13 cellular contexts compared by ENCODE assay signal in the genomic region with DNA sequence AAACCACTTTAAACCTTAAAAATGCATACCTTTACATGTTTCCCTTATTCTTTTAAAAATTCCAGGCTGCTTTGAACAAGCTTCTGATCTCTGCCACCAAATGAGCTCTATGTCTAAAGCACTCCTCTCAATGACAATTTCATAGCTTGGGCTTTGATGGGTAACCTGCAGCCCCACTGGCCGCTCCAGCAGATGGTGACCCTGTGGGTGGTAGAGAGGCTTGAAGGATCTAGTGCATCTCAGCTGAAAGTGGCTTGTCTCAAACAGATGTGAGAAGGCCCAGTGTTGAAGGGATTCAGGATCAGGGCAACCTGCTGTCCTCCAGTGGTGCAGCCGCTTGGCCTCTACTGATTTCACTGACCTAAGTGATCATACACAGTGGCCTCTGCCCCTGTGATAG.
DNase-seq lines count a peak whose midpoint lies in the region; ATAC-seq and TF ChIP-seq lines count a peak whose summit lies in the region.
"Had no signal": no experiment of that assay in that cellular context is flagged by ENCODE, and none has a peak within 500 bp of the region (broad histone marks: within the 10 kb centered on the region; RNA-seq: fewer than 3 reads in every experiment).

No MANE protein-coding gene starts in this region.

- no peaks in the 10 kb centered on the region for H3K36me3 ChIP-seq in WERI-Rb-1
- no peaks in the 10 kb centered on the region for H3K36me3 ChIP-seq in spleen
- H3K36me3 ChIP-seq: BLaER1 treated with 17β-estradiol and CSF1 and Interleukin-3, amounts not matched to agents 10 nM and 100 nM had no signal

- 48 to 88% (median 50%) methylated on average over 2 of the region's 2 CpGs for WGBS in spleen, 5 donors

- H3K27me3 Mint-ChIP-seq in activated naive CD8-positive, alpha-beta T cell treated with anti-CD3 and anti-CD28 coated beads, Interleukin-2, amount 50 U/mL, for 24 hours = no peaks in the 10 kb centered on the region
- no peaks in the 10 kb centered on the region for H3K27me3 Mint-ChIP-seq in activated naive CD8-positive, alpha-beta T cell treated with anti-CD3 and anti-CD28 coated beads for 36 hours
- H3K27me3 Mint-ChIP-seq: CD4-positive, CD25-positive, alpha-beta regulatory T cell had no signal

- H3K27ac Mint-ChIP-seq in activated naive CD8-positive, alpha-beta T cell treated with anti-CD3 and anti-CD28 coated beads, Interleukin-2, amount 50 U/mL, for 24 hours = peak overlapping the region; percentile 38
- no peak overlapping the region for H3K27ac Mint-ChIP-seq in activated naive CD8-positive, alpha-beta T cell treated with anti-CD3 and anti-CD28 coated beads for 36 hours
- H3K27ac Mint-ChIP-seq: H9 had no signal

- H3K36me3 Mint-ChIP-seq in activated naive CD8-positive, alpha-beta T cell treated with anti-CD3 and anti-CD28 coated beads, Interleukin-2, amount 50 U/mL, for 24 hours (ENCODE audit: low read depth) = no peaks in the 10 kb centered on the region
- no peaks in the 10 kb centered on the region for H3K36me3 Mint-ChIP-seq in activated naive CD8-positive, alpha-beta T cell treated with anti-CD3 and anti-CD28 coated beads for 36 hours
- H3K36me3 Mint-ChIP-seq: CD4-positive, CD25-positive, alpha-beta regulatory T cell had no signal

- no peak overlapping the region for H3K4me3 ChIP-seq in WERI-Rb-1 (ENCODE audit: low read depth, low read length)
- H3K4me3 ChIP-seq in spleen = no peak overlapping the region
- H3K4me3 ChIP-seq: BLaER1 treated with 17β-estradiol and CSF1 and Interleukin-3, amounts not matched to agents 10 nM and 100 nM had no signal

- H3K4me1 ChIP-seq in spleen = no peaks in the 10 kb centered on the region

- no peak for ATAC-seq in activated naive CD8-positive, alpha-beta T cell treated with anti-CD3 and anti-CD28 coated beads, Interleukin-2, amount 50 U/mL, for 24 hours
- ATAC-seq in SK-N-SH treated with all-trans-retinoic acid at 6 μM for 48 hours (no peak), HG02588 (IDR thresholded peaks at IDR 0.05; ENCODE audit: unreplicated experiment) (no peak)

- H3K4me1 Mint-ChIP-seq in activated naive CD8-positive, alpha-beta T cell treated with anti-CD3 and anti-CD28 coated beads, Interleukin-2, amount 50 U/mL, for 24 hours = peaks cover 10% of the 10 kb centered on the region
- H3K4me1 Mint-ChIP-seq in activated naive CD8-positive, alpha-beta T cell treated with anti-CD3 and anti-CD28 coated beads for 36 hours = peaks cover 5% of the 10 kb centered on the region
- H3K4me1 Mint-ChIP-seq: H9 had no signal

- no peak for DNase-seq in activated naive CD8-positive, alpha-beta T cell treated with anti-CD3 and anti-CD28 coated beads, Interleukin-2, amount 50 U/mL, for 24 hours
- DNase-seq in activated naive CD8-positive, alpha-beta T cell treated with anti-CD3 and anti-CD28 coated beads for 36 hours = no peak
- peak; percentile 80 for DNase-seq in WERI-Rb-1
- DNase-seq in cerebellum (ENCODE audit: low spot score) = peak; percentile 21
- no peak for DNase-seq in spleen
- DNase-seq: ACHN; CD4-positive, CD25-positive, alpha-beta regulatory T cell; DMS79; GOT3; H9 had no signal

- no peak for TF ChIP-seq POLR2A in spleen (IDR thresholded peaks at IDR 0.05)

- H3K9me3 ChIP-seq in WERI-Rb-1 (ENCODE audit: severe bottlenecking) = peaks cover 4% of the 10 kb centered on the region
- no peaks in the 10 kb centered on the region for H3K9me3 ChIP-seq in spleen

- H3K27ac ChIP-seq in WERI-Rb-1 (peak overlapping the region; percentile 3; the same call in 1 of the 2 replicates), spleen (no peak overlapping the region)
- H3K27ac ChIP-seq: BLaER1 treated with 17β-estradiol and CSF1 and Interleukin-3, amounts not matched to agents 10 nM and 100 nM had no signal

- intact Hi-C loops in spleen (cut with DNase I; ENCODE audit: low total_unique reads) = no loop called here

- no peak overlapping the region for H3K4me3 Mint-ChIP-seq in activated naive CD8-positive, alpha-beta T cell treated with anti-CD3 and anti-CD28 coated beads, Interleukin-2, amount 50 U/mL, for 24 hours
- H3K4me3 Mint-ChIP-seq in activated naive CD8-positive, alpha-beta T cell treated with anti-CD3 and anti-CD28 coated beads for 36 hours = no peak overlapping the region
- H3K4me3 Mint-ChIP-seq: CD4-positive, CD25-positive, alpha-beta regulatory T cell; H9 had no signal

- no peak for TF ChIP-seq CTCF in WERI-Rb-1 (IDR thresholded peaks at IDR 0.05; ENCODE audit: low read depth, low read length)
- no peak for TF ChIP-seq CTCF in spleen (IDR thresholded peaks at IDR 0.05 in 8 of 11, conservative IDR thresholded peaks at IDR 0.05 in 3 of 11)

- H3K27me3 ChIP-seq in WERI-Rb-1 (ENCODE audit: insufficient read depth, low read depth, severe bottlenecking) (no peaks in the 10 kb centered on the region), spleen (replicated peaks in 1 of 7) (no peaks in the 10 kb centered on the region)
- H3K27me3 ChIP-seq: BLaER1 treated with 17β-estradiol and CSF1 and Interleukin-3, amounts not matched to agents 10 nM and 100 nM had no signal

- H3K9me3 Mint-ChIP-seq in activated naive CD8-positive, alpha-beta T cell treated with anti-CD3 and anti-CD28 coated beads, Interleukin-2, amount 50 U/mL, for 24 hours = no peaks in the 10 kb centered on the region
- H3K9me3 Mint-ChIP-seq in activated naive CD8-positive, alpha-beta T cell treated with anti-CD3 and anti-CD28 coated beads for 36 hours = no peaks in the 10 kb centered on the region
- H3K9me3 Mint-ChIP-seq: H9 had no signal

TF ChIP-seq in SK-N-SH treated with all-trans-retinoic acid at 6 μM for 48 hours, 23 proteins besides CTCF, POLR2A, EP300 and RAD21:
- TF ChIP-seq BACH2 (CRISPR knock-in tag; IDR thresholded peaks at IDR 0.05; ENCODE audit: borderline replicate concordance) (no peak), ISL1 (CRISPR knock-in tag; IDR thresholded peaks at IDR 0.05) (no peak), CREB5 (CRISPR knock-in tag; IDR thresholded peaks at IDR 0.05; ENCODE audit: low read depth) (no peak), OSR1 (CRISPR knock-in tag; IDR thresholded peaks at IDR 0.05) (no peak), TCF4 (CRISPR knock-in tag; IDR thresholded peaks at IDR 0.05; ENCODE audit: borderline replicate concordance) (no peak), CSDC2 (CRISPR knock-in tag; IDR thresholded peaks at IDR 0.05) (no peak), ESRRG (CRISPR knock-in tag; IDR thresholded peaks at IDR 0.05) (no peak), POU6F1 (CRISPR knock-in tag; IDR thresholded peaks at IDR 0.05; ENCODE audit: borderline replicate concordance, low read depth) (no peak), ARNTL (CRISPR knock-in tag; IDR thresholded peaks at IDR 0.05; ENCODE audit: borderline replicate concordance, low read depth) (no peak)

Comparison
In these comparisons a context has a peak if more than half of its experiments do, and no peak if none do; other contexts are left out.
1. DNase-seq: peak in WERI-Rb-1 (single experiment) and cerebellum (single experiment); none in activated naive CD8-positive, alpha-beta T cell treated with anti-CD3 and anti-CD28 coated beads, Interleukin-2, amount 50 U/mL, for 24 hours (single experiment), activated naive CD8-positive, alpha-beta T cell treated with anti-CD3 and anti-CD28 coated beads for 36 hours (single experiment) and spleen (single experiment).